8 cellular contexts compared by ENCODE assay signal in the genomic region with DNA sequence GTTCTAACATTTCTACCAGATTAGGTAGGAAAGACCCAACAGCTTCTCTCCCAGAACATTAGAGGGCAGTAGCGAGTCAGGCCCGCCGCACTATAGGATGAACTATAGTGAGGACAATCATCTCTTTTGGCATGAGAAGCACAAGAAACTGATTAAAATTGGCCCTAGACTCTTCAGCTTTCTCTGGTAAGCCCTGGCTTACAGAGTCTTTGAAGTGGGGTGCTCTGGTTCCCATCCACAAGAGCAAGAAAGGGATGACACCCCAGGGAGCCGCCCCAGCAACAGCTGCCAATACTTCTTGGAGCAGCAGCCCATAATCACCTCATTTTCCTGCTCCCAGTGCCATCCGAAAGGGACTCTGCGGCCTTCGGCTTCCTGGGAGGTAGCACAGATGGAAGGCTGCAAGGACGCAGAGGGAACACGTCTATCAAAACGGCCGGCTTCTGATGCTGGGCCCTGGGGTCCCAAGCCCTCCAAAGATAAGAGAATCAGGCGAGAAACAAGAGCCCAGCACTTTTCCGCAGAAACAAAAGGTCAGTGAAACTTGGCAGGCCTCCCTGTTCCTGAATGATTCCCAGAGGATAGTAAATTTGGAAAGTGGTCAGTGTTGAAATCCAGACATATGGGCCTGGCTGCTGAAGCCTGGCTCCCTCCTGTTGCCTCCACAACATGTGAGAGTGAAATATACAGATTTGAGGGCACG.
DNase-seq lines count a peak whose midpoint lies in the region; ATAC-seq and TF ChIP-seq lines count a peak whose summit lies in the region.

No MANE protein-coding gene starts in this region.

- H3K27me3 Mint-ChIP-seq in CD4-positive, alpha-beta T cell = peaks cover 56% of the 10 kb centered on the region

- CTCF ChIA-PET in CD4-positive, alpha-beta T cell (lab: Charles Lee) = interaction anchor here (0.6 to 1.6 kb wide), 3 partner anchors 9 to 82 kb away, joined by 3 to 4 read pairs (median 3); no protein-coding TSS in a partner anchor

- no peaks in the 10 kb centered on the region for H3K36me3 Mint-ChIP-seq in CD4-positive, alpha-beta T cell (ENCODE audit: low read depth)

- H2AFZ ChIP-seq in OCI-LY1 (ENCODE audit: low read length) = no peak overlapping the region

- 53 to 63% (median 54%) methylated on average over 14 of the region's 14 CpGs for WGBS in spleen, 5 donors

- H3K36me3 ChIP-seq in H7 (replicated peaks; ENCODE audit: control insufficient read depth, insufficient read depth, low read length) = no peaks in the 10 kb centered on the region
- H3K36me3 ChIP-seq in OCI-LY1 (ENCODE audit: insufficient read depth, low read length) = no peaks in the 10 kb centered on the region
- no peaks in the 10 kb centered on the region for H3K36me3 ChIP-seq in brain microvascular endothelial cell (replicated peaks)
- no peaks in the 10 kb centered on the region for H3K36me3 ChIP-seq in spleen

- H3K4me2 ChIP-seq in OCI-LY1 (ENCODE audit: low read length) = no peak overlapping the region

- H3K27ac Mint-ChIP-seq in CD4-positive, alpha-beta T cell = no peak overlapping the region

- POLR2A ChIA-PET in CD4-positive, alpha-beta T cell (lab: Charles Lee) = no interaction called here

- no peaks in the 10 kb centered on the region for H3K9me3 ChIP-seq in CD4-positive, alpha-beta T cell (ENCODE audit: control insufficient read depth, low read length)
- H3K9me3 ChIP-seq in OCI-LY1 (ENCODE audit: low read length) (no peaks in the 10 kb centered on the region), spleen (no peaks in the 10 kb centered on the region)

- H4K20me1 ChIP-seq in OCI-LY1 (ENCODE audit: insufficient read depth, low read length) = no peaks in the 10 kb centered on the region

- H3K4me1 ChIP-seq in OCI-LY1 (ENCODE audit: insufficient read depth, low read length, severe bottlenecking) = no peaks in the 10 kb centered on the region
- peaks cover 0 to 8% (median 0%) of the 10 kb centered on the region in 6 donors for H3K4me1 ChIP-seq in spleen

- peaks cover 2% of the 10 kb centered on the region for H3K9me3 Mint-ChIP-seq in CD4-positive, alpha-beta T cell

- no peaks in the 10 kb centered on the region for H3K4me1 Mint-ChIP-seq in CD4-positive, alpha-beta T cell (ENCODE audit: low read depth)

- H3K4me3 ChIP-seq in H7 (ENCODE audit: insufficient read depth, low read depth, low read length) (no peak overlapping the region), OCI-LY1 (ENCODE audit: low read depth, low read length, poor library complexity, severe bottlenecking) (no peak overlapping the region), brain microvascular endothelial cell (ENCODE audit: low read depth, low read length) (no peak overlapping the region), spleen (no peak overlapping the region)

- no peak overlapping the region for H3K27ac ChIP-seq in CD4-positive, alpha-beta T cell (ENCODE audit: low read depth, low read length)
- H3K27ac ChIP-seq in OCI-LY1 (ENCODE audit: low read depth, low read length, poor library complexity, severe bottlenecking) = no peak overlapping the region
- no peak overlapping the region for H3K27ac ChIP-seq in brain microvascular endothelial cell
- H3K27ac ChIP-seq in spleen = peak overlapping the region in 3 of 8 donors; percentile 13 to 48 (median 44)

- no peak overlapping the region for H3K9ac ChIP-seq in OCI-LY1 (ENCODE audit: low read length)

- DNase-seq in CD4-positive, alpha-beta T cell = peak in 3 of 10 experiments; percentile 5 to 21 (median 9)
- peak; percentile 74 for DNase-seq in H7
- DNase-seq in brain microvascular endothelial cell = peak; percentile 32
- DNase-seq in iris pigment epithelial cell (ENCODE audit: low read depth) = peak; percentile 63
- DNase-seq in spleen = no peak

- H3K4me3 Mint-ChIP-seq in CD4-positive, alpha-beta T cell = no peak overlapping the region

- intact Hi-C loops in CD4-positive, alpha-beta T cell (cut with DNase I, micrococcal nuclease) = loop anchor here (1.0 to 2.0 kb wide), 2 partner anchors 84 to 85 kb away; no protein-coding TSS in a partner anchor
- intact Hi-C loops in spleen (cut with DNase I; ENCODE audit: low total_unique reads) = loop anchor here (5.0 kb wide), 1 partner anchor 85 kb away; no protein-coding TSS in a partner anchor

- in situ Hi-C loops in brain microvascular endothelial cell (cut with HindIII; ENCODE audit: low pct_ligation_motif_present, low sequenced_read_pairs) = no loop called here

- no peak for TF ChIP-seq POLR2A in spleen (IDR thresholded peaks at IDR 0.05)

- peak; percentile 76 for TF ChIP-seq CTCF in CD4-positive, alpha-beta T cell (IDR thresholded peaks at IDR 0.05)
- peak; percentile 89 for TF ChIP-seq CTCF in OCI-LY1 (IDR thresholded peaks at IDR 0.05; ENCODE audit: low read length)
- peak; percentile 96 for TF ChIP-seq CTCF in brain microvascular endothelial cell (IDR thresholded peaks at IDR 0.05; ENCODE audit: low read depth, low read length, missing control alignments)
- TF ChIP-seq CTCF in spleen (IDR thresholded peaks at IDR 0.05 in 8 of 11, conservative IDR thresholded peaks at IDR 0.05 in 3 of 11) = peak in 10 of 11 experiments; percentile 18 to 73 (median 61)

- no peak for ATAC-seq in CD4-positive, alpha-beta T cell (ENCODE audit: poor library complexity)
- ATAC-seq in HG03354 (IDR thresholded peaks at IDR 0.05; ENCODE audit: poor library complexity, severe bottlenecking, unreplicated experiment) (no peak), GM21723 (IDR thresholded peaks at IDR 0.05; ENCODE audit: unreplicated experiment) (no peak)

- H3K9me2 ChIP-seq in OCI-LY1 (ENCODE audit: low read depth, low read length) = no peaks in the 10 kb centered on the region

- no peaks in the 10 kb centered on the region for H3F3A ChIP-seq in OCI-LY1 (ENCODE audit: insufficient read depth, low read length)

- H3K27me3 ChIP-seq in CD4-positive, alpha-beta T cell (ENCODE audit: control insufficient read depth, insufficient read depth, low read length) = peaks cover 5% of the 10 kb centered on the region
- H3K27me3 ChIP-seq in H7 (ENCODE audit: control insufficient read depth, insufficient read depth, low read length) = no peaks in the 10 kb centered on the region
- H3K27me3 ChIP-seq in OCI-LY1 (ENCODE audit: insufficient read depth, low read length) = no peaks in the 10 kb centered on the region
- H3K27me3 ChIP-seq in brain microvascular endothelial cell (replicated peaks) = no peaks in the 10 kb centered on the region
- H3K27me3 ChIP-seq in spleen (replicated peaks in 1 of 7) = peaks cover 0 to 13% (median 0%) of the 10 kb centered on the region in 7 donors

- H3K79me2 ChIP-seq in OCI-LY1 (ENCODE audit: insufficient read depth, low read length) = no peaks in the 10 kb centered on the region
